Comparison of ENCODE assay signal across 30 cellular contexts in the genomic region with DNA sequence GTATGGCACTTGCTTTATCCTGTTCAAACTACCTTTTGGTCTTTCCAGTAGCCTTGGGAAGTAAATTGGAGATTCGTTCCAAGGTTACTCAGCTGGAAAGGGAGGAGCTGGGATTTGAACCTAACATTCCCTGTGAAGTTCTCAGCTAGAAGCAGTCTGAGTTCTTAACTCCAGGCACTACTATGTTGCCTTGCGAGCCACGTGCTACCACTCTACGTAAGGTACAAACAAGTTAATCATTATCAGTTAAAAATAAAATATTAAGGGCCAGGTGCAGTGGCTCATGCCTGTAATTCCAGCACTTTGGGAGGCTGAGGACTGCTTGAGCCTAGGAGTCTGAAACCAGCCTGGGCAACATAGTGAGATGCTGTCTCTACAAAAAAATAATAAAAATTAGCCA. TPM values are rescaled to one million over a fixed set of nuclear protein-coding genes. Genes with fewer than 3 reads are reported as not detected.
"Had no signal": no experiment of that assay in that cellular context is flagged by ENCODE, and none has a peak within 500 bp of the region (broad histone marks: within the 10 kb centered on the region; RNA-seq: fewer than 3 reads in every experiment).

No MANE protein-coding gene starts in this region.

- H3K9me3 ChIP-seq: adrenal gland, body of pancreas, esophagus muscularis mucosa, gastrocnemius medialis had no signal

- H3K27ac Mint-ChIP-seq: activated CD4-positive, alpha-beta memory T cell treated with anti-CD3 and anti-CD28 coated beads, Interleukin-2, amount 10 ng/mL, durations not matched to agents 7 days and 5 days; activated CD4-positive, alpha-beta T cell treated with anti-CD3 and anti-CD28 coated beads, Interleukin-2, amount 10 ng/mL, durations not matched to agents 7 days and 5 days; activated naive CD4-positive, alpha-beta T cell treated with anti-CD3 and anti-CD28 coated beads for 36 hours; activated naive CD4-positive, alpha-beta T cell treated with anti-CD3 and anti-CD28 coated beads, Interleukin-2, amount 50 U/mL, for 24 hours; activated naive CD8-positive, alpha-beta T cell treated with anti-CD3 and anti-CD28 coated beads for 36 hours; activated naive CD8-positive, alpha-beta T cell treated with anti-CD3 and anti-CD28 coated beads, Interleukin-2, amount 50 U/mL, for 24 hours; activated T-helper 1 cell treated with anti-CD3 and anti-CD28 coated beads, Interleukin-12 subunit alpha, Interleukin-12 subunit beta, Interleukin-2, Interleukin-4 antibody, amounts not matched to agents 30 ng/mL and 10 ng/mL and 1 ng/mL, durations not matched to agents 14 hours and 24 hours and 36 hours; activated T-helper 2 cell treated with anti-CD3 and anti-CD28 coated beads, Interferon-gamma antibody, Interleukin-2, Interleukin-4, amounts not matched to agents 10 μg/mL and 5 μg/mL and 100 μg/mL, durations not matched to agents 14 hours and 24 hours and 36 hours; effector memory CD8-positive, alpha-beta T cell; T-helper 17 cell had no signal

- ATAC-seq: activated naive CD8-positive, alpha-beta T cell treated with anti-CD3 and anti-CD28 coated beads, Interleukin-2, amount 50 U/mL, for 24 hours; activated T-cell treated with anti-CD3 and anti-CD28 coated beads, Interleukin-2, amount 50 U/mL, for 4 hours; body of pancreas; effector memory CD8-positive, alpha-beta T cell; foreskin keratinocyte; gastrocnemius medialis; T-helper 17 cell had no signal

- H3K36me3 Mint-ChIP-seq: activated naive CD4-positive, alpha-beta T cell treated with anti-CD3 and anti-CD28 coated beads, Interleukin-2, amount 50 U/mL, for 24 hours; activated naive CD8-positive, alpha-beta T cell treated with anti-CD3 and anti-CD28 coated beads for 36 hours had no signal

- H3K4me1 Mint-ChIP-seq: activated CD4-positive, alpha-beta memory T cell treated with anti-CD3 and anti-CD28 coated beads, Interleukin-2, amount 10 ng/mL, durations not matched to agents 7 days and 5 days; activated CD4-positive, alpha-beta T cell treated with anti-CD3 and anti-CD28 coated beads, Interleukin-2, amount 10 ng/mL, durations not matched to agents 7 days and 5 days; activated naive CD4-positive, alpha-beta T cell treated with anti-CD3 and anti-CD28 coated beads, Interleukin-2, amount 50 U/mL, for 24 hours; activated naive CD8-positive, alpha-beta T cell treated with anti-CD3 and anti-CD28 coated beads for 36 hours; activated naive CD8-positive, alpha-beta T cell treated with anti-CD3 and anti-CD28 coated beads, Interleukin-2, amount 50 U/mL, for 24 hours; T-helper 17 cell had no signal

- H3K9me3 Mint-ChIP-seq: activated CD4-positive, alpha-beta memory T cell treated with anti-CD3 and anti-CD28 coated beads, Interleukin-2, amount 10 ng/mL, durations not matched to agents 7 days and 5 days; activated CD4-positive, alpha-beta T cell treated with anti-CD3 and anti-CD28 coated beads, Interleukin-2, amount 10 ng/mL, durations not matched to agents 7 days and 5 days; activated naive CD4-positive, alpha-beta T cell treated with anti-CD3 and anti-CD28 coated beads for 36 hours; activated naive CD4-positive, alpha-beta T cell treated with anti-CD3 and anti-CD28 coated beads, Interleukin-2, amount 50 U/mL, for 24 hours; activated naive CD8-positive, alpha-beta T cell treated with anti-CD3 and anti-CD28 coated beads for 36 hours; activated naive CD8-positive, alpha-beta T cell treated with anti-CD3 and anti-CD28 coated beads, Interleukin-2, amount 50 U/mL, for 24 hours; activated T-cell treated with anti-CD3 and anti-CD28 coated beads, Interleukin-2, amount 50 U/mL, for 4 hours; activated T-helper 1 cell treated with anti-CD3 and anti-CD28 coated beads, Interleukin-12 subunit alpha, Interleukin-12 subunit beta, Interleukin-2, Interleukin-4 antibody, amounts not matched to agents 30 ng/mL and 10 ng/mL and 1 ng/mL, durations not matched to agents 14 hours and 24 hours and 36 hours; activated T-helper 2 cell treated with anti-CD3 and anti-CD28 coated beads, Interferon-gamma antibody, Interleukin-2, Interleukin-4, amounts not matched to agents 10 μg/mL and 5 μg/mL and 100 μg/mL, durations not matched to agents 14 hours and 24 hours and 36 hours; effector memory CD8-positive, alpha-beta T cell had no signal

- H3K4me3 ChIP-seq: adrenal gland, body of pancreas, esophagus muscularis mucosa, gastrocnemius medialis had no signal

- H3K4me1 ChIP-seq: adrenal gland had no signal

- DNase-seq: activated CD4-positive, alpha-beta memory T cell treated with anti-CD3 and anti-CD28 coated beads, Interleukin-2, amount 10 ng/mL, durations not matched to agents 7 days and 5 days; activated CD4-positive, alpha-beta T cell treated with anti-CD3 and anti-CD28 coated beads for 1 hour; activated CD4-positive, alpha-beta T cell treated with anti-CD3 and anti-CD28 coated beads for 4 hours; activated CD4-positive, alpha-beta T cell treated with anti-CD3 and anti-CD28 coated beads, Interleukin-2, amount 10 ng/mL, durations not matched to agents 7 days and 5 days; activated CD4-positive, alpha-beta T cell treated with anti-CD3 and anti-CD28 coated beads, Interleukin-2, amount 50 U/mL, for 4 hours; activated CD8-positive, alpha-beta memory T cell treated with anti-CD3 and anti-CD28 coated beads, Interleukin-2, amount 50 U/mL, for 48 hours; activated effector memory CD4-positive, alpha-beta T cell treated with anti-CD3 and anti-CD28 coated beads, Interleukin-2, amount 50 U/mL, for 16 hours; activated naive CD4-positive, alpha-beta T cell treated with anti-CD3 and anti-CD28 coated beads for 36 hours; activated naive CD8-positive, alpha-beta T cell treated with anti-CD3 and anti-CD28 coated beads for 36 hours; activated naive CD8-positive, alpha-beta T cell treated with anti-CD3 and anti-CD28 coated beads, Interleukin-2, amount 50 U/mL, for 24 hours; activated T-cell treated with anti-CD3 and anti-CD28 coated beads for 4 hours; activated T-cell treated with anti-CD3 and anti-CD28 coated beads, Interleukin-2, amount 50 U/mL, for 4 hours; adrenal gland; amygdala; aorta; caudate nucleus; cortex of kidney; dermis blood vessel endothelial cell; effector CD4-positive, alpha-beta T cell; effector memory CD8-positive, alpha-beta T cell; erythroblast; foreskin keratinocyte; gastrocnemius medialis; T-helper 1 cell; T-helper 17 cell had no signal

- H3K36me3 ChIP-seq: adrenal gland, esophagus muscularis mucosa, gastrocnemius medialis had no signal

- H3K27me3 Mint-ChIP-seq: activated naive CD4-positive, alpha-beta T cell treated with anti-CD3 and anti-CD28 coated beads, Interleukin-2, amount 50 U/mL, for 24 hours; activated naive CD8-positive, alpha-beta T cell treated with anti-CD3 and anti-CD28 coated beads, Interleukin-2, amount 50 U/mL, for 24 hours had no signal

- H3K4me3 Mint-ChIP-seq: activated CD4-positive, alpha-beta memory T cell treated with anti-CD3 and anti-CD28 coated beads, Interleukin-2, amount 10 ng/mL, durations not matched to agents 7 days and 5 days; activated CD4-positive, alpha-beta T cell treated with anti-CD3 and anti-CD28 coated beads, Interleukin-2, amount 10 ng/mL, durations not matched to agents 7 days and 5 days; activated naive CD4-positive, alpha-beta T cell treated with anti-CD3 and anti-CD28 coated beads for 36 hours; activated naive CD4-positive, alpha-beta T cell treated with anti-CD3 and anti-CD28 coated beads, Interleukin-2, amount 50 U/mL, for 24 hours; activated naive CD8-positive, alpha-beta T cell treated with anti-CD3 and anti-CD28 coated beads for 36 hours; activated naive CD8-positive, alpha-beta T cell treated with anti-CD3 and anti-CD28 coated beads, Interleukin-2, amount 50 U/mL, for 24 hours; activated T-cell treated with anti-CD3 and anti-CD28 coated beads, Interleukin-2, amount 50 U/mL, for 4 hours; activated T-helper 1 cell treated with anti-CD3 and anti-CD28 coated beads, Interleukin-12 subunit alpha, Interleukin-12 subunit beta, Interleukin-2, Interleukin-4 antibody, amounts not matched to agents 30 ng/mL and 10 ng/mL and 1 ng/mL, durations not matched to agents 14 hours and 24 hours and 36 hours; effector memory CD8-positive, alpha-beta T cell; T-helper 17 cell had no signal

- H3K27ac ChIP-seq: adrenal gland, body of pancreas, foreskin keratinocyte had no signal

- H3K27me3 ChIP-seq: adrenal gland, body of pancreas, esophagus muscularis mucosa, foreskin keratinocyte, gastrocnemius medialis had no signal

RNA-seq across cellular contexts. Expression of gene TMEM158, which starts 49.2 kb away (rescaled TPM):
- total RNA-seq: activated CD4-positive, alpha-beta memory T cell treated with anti-CD3 and anti-CD28 coated beads, Interleukin-2, amount 10 ng/mL, durations not matched to agents 7 days and 5 days; activated naive CD4-positive, alpha-beta T cell treated with anti-CD3 and anti-CD28 coated beads for 36 hours had no signal
